Comparison of ENCODE assay signal across 21 cellular contexts in genomic region chr2:15814406-15814805, GRCh38.
"Had no signal": no experiment of that assay in that cellular context is flagged by ENCODE, and none has a peak within 500 bp of the region (broad histone marks: within the 10 kb centered on the region; RNA-seq: fewer than 3 reads in every experiment).

No MANE protein-coding gene starts in this region.

- H3K27ac Mint-ChIP-seq: dendritic cell treated with granulocyte-macrophage colony-stimulating factor and Interleukin-4, amounts not matched to agents 40 ng/mL and 50 ng/mL, for 4 days; memory B cell; progenitor cell of endocrine pancreas; stimulated activated effector memory CD8-positive, alpha-beta T cell treated with anti-CD3 and anti-CD28 coated beads, Interleukin-12 subunit alpha, Interleukin-12 subunit beta, amount 100 ng/mL, for 72 hours had no signal

- H3K36me3 ChIP-seq: esophagus squamous epithelium, gastroesophageal sphincter, left lung, lower lobe of right lung, ovary, suprapubic skin, tibial artery, upper lobe of left lung, uterus had no signal

- H3K4me1 Mint-ChIP-seq: memory B cell; naive B cell; stimulated activated effector memory CD8-positive, alpha-beta T cell treated with anti-CD3 and anti-CD28 coated beads, Interleukin-12 subunit alpha, Interleukin-12 subunit beta, amount 100 ng/mL, for 72 hours had no signal

- H3K27me3 ChIP-seq: gastroesophageal sphincter, hepatocyte, ovary, upper lobe of left lung, uterus had no signal

- H3K9me3 ChIP-seq: esophagus squamous epithelium, gastroesophageal sphincter, left lung, lower lobe of right lung, ovary, suprapubic skin, tibial artery, upper lobe of left lung, uterus had no signal

- H3K27ac ChIP-seq: esophagus squamous epithelium, gastroesophageal sphincter, hepatocyte, left lung, lower lobe of right lung, suprapubic skin, tibial artery, upper lobe of left lung, uterus had no signal

- H3K4me3 Mint-ChIP-seq: dendritic cell treated with granulocyte-macrophage colony-stimulating factor and Interleukin-4, amounts not matched to agents 40 ng/mL and 50 ng/mL, for 4 days; memory B cell; stimulated activated effector memory CD8-positive, alpha-beta T cell treated with anti-CD3 and anti-CD28 coated beads, Interleukin-12 subunit alpha, Interleukin-12 subunit beta, amount 100 ng/mL, for 72 hours had no signal

- DNase-seq: cerebellar nuclear complex; esophagus squamous epithelium; foreskin fibroblast; left lung; lower lobe of right lung; naive B cell; stimulated activated CD4-positive, alpha-beta T cell treated with anti-CD3 and anti-CD28 coated beads, Interleukin-4, amount 100 ng/mL, for 1 hour; stimulated activated CD8-positive, alpha-beta memory T cell treated with anti-CD3 and anti-CD28 coated beads, Interleukin-4, amount 100 ng/mL, for 48 hours; stimulated activated naive CD8-positive, alpha-beta T cell treated with anti-CD3 and anti-CD28 coated beads, Interleukin-15, Interleukin-2, amounts not matched to agents 100 U/mL and 50 U/mL, for 24 hours; tibial artery; upper lobe of left lung; uterus had no signal

- H3K36me3 Mint-ChIP-seq: memory B cell; naive B cell; stimulated activated effector memory CD8-positive, alpha-beta T cell treated with anti-CD3 and anti-CD28 coated beads, Interleukin-12 subunit alpha, Interleukin-12 subunit beta, amount 100 ng/mL, for 72 hours had no signal

- H3K4me3 ChIP-seq: esophagus squamous epithelium, gastroesophageal sphincter, hepatocyte, left lung, lower lobe of right lung, ovary, suprapubic skin, tibial artery, upper lobe of left lung, uterus had no signal

- H3K9me3 Mint-ChIP-seq: dendritic cell treated with granulocyte-macrophage colony-stimulating factor and Interleukin-4, amounts not matched to agents 40 ng/mL and 50 ng/mL, for 4 days; neural crest cell; stimulated activated effector memory CD8-positive, alpha-beta T cell treated with anti-CD3 and anti-CD28 coated beads, Interleukin-12 subunit alpha, Interleukin-12 subunit beta, amount 100 ng/mL, for 72 hours had no signal

- H3K4me1 ChIP-seq: esophagus squamous epithelium, left lung, lower lobe of right lung, suprapubic skin, tibial artery, upper lobe of left lung, uterus had no signal
